In the genomic region with DNA sequence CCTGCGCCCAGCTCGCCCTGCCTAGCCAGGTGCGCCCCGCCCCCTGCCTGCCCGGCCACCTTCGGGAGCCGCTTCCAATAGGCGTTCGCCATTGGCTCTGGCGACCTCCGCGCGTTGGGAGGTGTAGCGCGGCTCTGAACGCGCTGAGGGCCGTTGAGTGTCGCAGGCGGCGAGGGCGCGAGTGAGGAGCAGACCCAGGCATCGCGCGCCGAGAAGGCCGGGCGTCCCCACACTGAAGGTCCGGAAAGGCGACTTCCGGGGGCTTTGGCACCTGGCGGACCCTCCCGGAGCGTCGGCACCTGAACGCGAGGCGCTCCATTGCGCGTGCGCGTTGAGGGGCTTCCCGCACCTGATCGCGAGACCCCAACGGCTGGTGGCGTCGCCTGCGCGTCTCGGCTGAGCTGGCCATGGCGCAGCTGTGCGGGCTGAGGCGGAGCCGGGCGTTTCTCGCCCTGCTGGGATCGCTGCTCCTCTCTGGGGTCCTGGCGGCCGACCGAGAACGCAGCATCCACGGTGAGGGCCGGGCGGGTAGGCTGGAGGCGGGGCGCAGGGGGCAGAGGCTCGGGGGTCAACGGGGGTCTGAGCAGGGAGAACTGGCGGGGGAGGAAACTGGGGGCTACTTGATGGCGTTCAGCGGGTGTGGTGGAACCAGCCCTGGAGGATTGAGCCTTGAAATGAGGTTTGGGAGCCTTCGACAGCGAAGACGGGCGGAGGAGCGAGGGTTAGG, we compare ENCODE assay signal across 8 cellular contexts. TPM values are rescaled to one million over a fixed set of nuclear protein-coding genes. Genes with fewer than 3 reads are reported as not detected.
A peak's percentile ranks its signal among the peaks of the same experiment; 100 is the strongest.
DNase-seq lines count a peak whose midpoint lies in the region; ATAC-seq and TF ChIP-seq lines count a peak whose summit lies in the region.

Gene SPINT2, plus strand, starts transcription at position 88 of the 727 bp plus-strand sequence. Its CDS starts 320 bp downstream, at position 408.

- intact Hi-C loops in ascending aorta (cut with DNase I), result loop anchor here (1.0 to 2.0 kb wide), 3 partner anchors 8 to 52 kb away; partner anchors contain the start of gene PPP1R14A

- no peaks in the 10 kb centered on the region for H3K9me3 ChIP-seq in AG04450 (ENCODE audit: control insufficient read depth, insufficient read depth, low read length)
- H3K9me3 ChIP-seq in NT2/D1 (ENCODE audit: insufficient read depth, low read length), result no peaks in the 10 kb centered on the region
- no peaks in the 10 kb centered on the region for H3K9me3 ChIP-seq in ascending aorta
- H3K9me3 ChIP-seq in skeletal muscle satellite cell (replicated peaks; ENCODE audit: low read length), result no peaks in the 10 kb centered on the region

- peak within 1 kb of the TSS; percentile 83 for H3K4me2 ChIP-seq in skeletal muscle satellite cell (ENCODE audit: low read length)

- H3K27me3 ChIP-seq in AG04450 (ENCODE audit: control insufficient read depth, insufficient read depth, low read length), result peaks cover 3% of the 10 kb centered on the region
- H3K27me3 ChIP-seq in NT2/D1 (ENCODE audit: insufficient read depth, insufficient read length), result no peaks in the 10 kb centered on the region
- no peaks in the 10 kb centered on the region for H3K27me3 ChIP-seq in ascending aorta
- no peaks in the 10 kb centered on the region for H3K27me3 ChIP-seq in skeletal muscle satellite cell (ENCODE audit: control insufficient read depth, insufficient read depth, low read length)

- H3K9ac ChIP-seq in NT2/D1 (ENCODE audit: insufficient read length, low read depth) (peak within 1 kb of the TSS; percentile 94), skeletal muscle satellite cell (ENCODE audit: low read depth, low read length) (no peak within 1 kb of the TSS)

- H3K4me3 ChIP-seq in AG04450 (ENCODE audit: low read depth, low read length) (peak within 1 kb of the TSS; percentile 51), NT2/D1 (ENCODE audit: insufficient read length, low read depth) (peak within 1 kb of the TSS; percentile 82), ascending aorta (peak within 1 kb of the TSS; percentile 65 to 76), skeletal muscle satellite cell (ENCODE audit: low read length) (peak within 1 kb of the TSS; percentile 65)

- H3K4me1 ChIP-seq in NT2/D1 (ENCODE audit: insufficient read depth, insufficient read length), result peaks cover 13% of the 10 kb centered on the region
- peaks cover 7 to 38% of the 10 kb centered on the region in 2 donors for H3K4me1 ChIP-seq in ascending aorta
- H3K4me1 ChIP-seq in skeletal muscle satellite cell (ENCODE audit: control insufficient read depth, insufficient read depth, low read length), result peaks cover 19% of the 10 kb centered on the region

- TF ChIP-seq CTCF in AG04450 (IDR thresholded peaks at IDR 0.05; ENCODE audit: low read depth, low read length) (no peak), GM20000 (IDR thresholded peaks at IDR 0.05; ENCODE audit: extremely low read depth, missing control alignments) (no peak), ascending aorta (IDR thresholded peaks at IDR 0.05) (no peak)

- ATAC-seq in HG03097 (IDR thresholded peaks at IDR 0.05; ENCODE audit: low FRiP score, unreplicated experiment), result no peak
- no peak for ATAC-seq in GM19351 (IDR thresholded peaks at IDR 0.05; ENCODE audit: unreplicated experiment)

- DNase-seq in AG04450 (ENCODE audit: low read depth, low spot score), result no peak
- DNase-seq in GM20000 (ENCODE audit: low spot score), result peak; percentile 64
- DNase-seq in NT2/D1 (ENCODE audit: low read depth, low spot score), result no peak
- no peak for DNase-seq in ascending aorta (ENCODE audit: low spot score in 2 of 2)
- peak; percentile 53 for DNase-seq in iPS DF 4.7 (ENCODE audit: extremely low read depth, low spot score)

- CTCF ChIA-PET in AG04450 (lab: Charles Lee), result interaction anchor here (1.4 to 3.0 kb wide), 2 partner anchors 9 to 20 kb away, joined by 4 to 13 read pairs; partner anchors contain the start of gene PPP1R14A

- H3K36me3 ChIP-seq in NT2/D1 (ENCODE audit: insufficient read depth, insufficient read length, low read length) (peaks cover 3% of the 10 kb centered on the region), ascending aorta (no peaks in the 10 kb centered on the region), skeletal muscle satellite cell (ENCODE audit: insufficient read depth, low read length) (no peaks in the 10 kb centered on the region)

- POLR2A ChIA-PET in AG04450 (lab: Yijun Ruan, JAX), result no interaction called here

- H3K27ac ChIP-seq in AG04450 (ENCODE audit: low read depth, low read length), result no peak within 1 kb of the TSS
- H3K27ac ChIP-seq in ascending aorta, result peak within 1 kb of the TSS; percentile 98

RNA-seq across cellular contexts. Expression of gene SPINT2, which starts in this region (rescaled TPM):
- polyA plus RNA-seq in AG04450 (2011; rRNA removed), result 1.3 and 1.8 TPM in 2 replicates
- polyA minus RNA-seq in AG04450 (2011; rRNA and poly(A)+ RNA removed), result 0.37 and 1.7 TPM in 2 replicates
- 193 TPM for total RNA-seq in ascending aorta
- under 0.01 TPM in 1 of 2 replicates, not detected in the other for total RNA-seq in skeletal muscle satellite cell (2012; rRNA removed)

Comparison
In these comparisons a context has a peak if more than half of its experiments do, and no peak if none do; other contexts are left out.
1. DNase-seq: peak in GM20000 (single experiment) and iPS DF 4.7 (single experiment); none in AG04450 (single experiment), NT2/D1 (single experiment) and ascending aorta (0 of 2).
2. Peak in every context shown above with its lines, with median percentiles within 50 percentile points of each other: H3K4me3 ChIP-seq.